Comparison of ENCODE assay signal across 15 cellular contexts in the genomic region with DNA sequence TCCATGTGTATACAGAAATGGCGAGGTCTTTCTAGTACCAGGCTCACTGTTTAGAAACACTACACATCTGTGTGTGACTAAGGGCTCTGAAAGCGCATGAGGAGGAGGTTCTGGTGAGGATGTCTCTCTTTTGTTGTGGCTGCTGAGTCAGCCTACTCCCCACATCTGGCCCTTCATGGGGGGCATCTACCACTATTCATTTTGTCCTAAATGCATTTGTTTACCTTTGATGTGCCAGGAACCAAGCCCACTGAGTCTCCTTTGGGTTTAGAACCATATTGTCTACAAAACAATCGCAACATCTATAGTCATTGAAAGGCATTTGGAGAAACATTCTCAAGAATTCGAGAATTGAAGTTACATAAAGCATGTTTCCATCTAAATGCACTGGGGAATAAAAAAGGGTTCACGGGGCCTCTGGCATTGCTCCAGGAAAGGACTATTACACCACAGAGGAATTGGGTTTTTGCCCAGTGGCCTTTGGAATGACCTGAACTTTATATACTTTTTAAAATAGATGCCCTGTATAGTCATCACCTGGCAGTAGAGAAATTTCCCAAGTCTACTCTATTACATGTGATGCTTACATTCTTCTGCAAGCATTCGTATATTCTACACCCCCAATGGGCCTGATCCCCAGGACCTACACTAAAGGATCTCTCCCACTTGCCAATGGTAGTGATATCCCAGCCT. TPM values are rescaled to one million over a fixed set of nuclear protein-coding genes. Genes with fewer than 3 reads are reported as not detected.
A peak's percentile ranks its signal among the peaks of the same experiment; 100 is the strongest.
DNase-seq lines count a peak whose midpoint lies in the region; ATAC-seq and TF ChIP-seq lines count a peak whose summit lies in the region.
"Had no signal": no experiment of that assay in that cellular context is flagged by ENCODE, and none has a peak within 500 bp of the region (broad histone marks: within the 10 kb centered on the region; RNA-seq: fewer than 3 reads in every experiment).

No MANE protein-coding gene starts in this region.

- TF ChIP-seq CTCF in OCI-LY7 (conservative IDR thresholded peaks at IDR 0.05; ENCODE audit: low read length) = no peak
- TF ChIP-seq CTCF in suprapubic skin (IDR thresholded peaks at IDR 0.05) = no peak

- peak overlapping the region; percentile 95 for H3K27ac ChIP-seq in stomach smooth muscle (ENCODE audit: low read length)
- H3K27ac ChIP-seq in OCI-LY7 (ENCODE audit: low read depth, low read length, poor library complexity, severe bottlenecking) = no peak overlapping the region
- H3K27ac ChIP-seq in suprapubic skin = no peak overlapping the region
- H3K27ac ChIP-seq: spleen had no signal

- no peak overlapping the region for H3K4me3 Mint-ChIP-seq in activated T-cell treated with anti-CD3 and anti-CD28 coated beads, Interleukin-2, amount 50 U/mL, for 72 hours

- peaks cover 20% of the 10 kb centered on the region for H3K4me1 ChIP-seq in stomach smooth muscle (ENCODE audit: control insufficient read depth, insufficient read depth, low read length)
- no peaks in the 10 kb centered on the region for H3K4me1 ChIP-seq in OCI-LY7 (ENCODE audit: insufficient read depth, low read length, poor library complexity, severe bottlenecking)
- no peaks in the 10 kb centered on the region for H3K4me1 ChIP-seq in suprapubic skin
- H3K4me1 ChIP-seq: spleen had no signal

- no peaks in the 10 kb centered on the region for H3K36me3 ChIP-seq in stomach smooth muscle (ENCODE audit: control insufficient read depth in 2 of 2, insufficient read depth in 2 of 2, low read length in 2 of 2)
- H3K36me3 ChIP-seq in OCI-LY7 (ENCODE audit: insufficient read depth, low read length) = no peaks in the 10 kb centered on the region
- no peaks in the 10 kb centered on the region for H3K36me3 ChIP-seq in suprapubic skin
- H3K36me3 ChIP-seq: spleen had no signal

- TF ChIP-seq EP300 in suprapubic skin (IDR thresholded peaks at IDR 0.05) = no peak

- peaks cover 10% of the 10 kb centered on the region for H3K4me1 Mint-ChIP-seq in activated T-cell treated with anti-CD3 and anti-CD28 coated beads, Interleukin-2, amount 50 U/mL, for 72 hours (ENCODE audit: low read depth)

- no peaks in the 10 kb centered on the region for H3K9me2 ChIP-seq in OCI-LY7 (ENCODE audit: insufficient read depth, low read length)

- no peak overlapping the region for H2AFZ ChIP-seq in OCI-LY7 (ENCODE audit: low read length)

- no peaks in the 10 kb centered on the region for H3K79me2 ChIP-seq in OCI-LY7 (ENCODE audit: insufficient read depth, low read depth, low read length)

- peaks cover 0 to 3% of the 10 kb centered on the region in 2 donors for H3K9me3 Mint-ChIP-seq in activated T-cell treated with anti-CD3 and anti-CD28 coated beads, Interleukin-2, amount 50 U/mL, for 72 hours

- no peaks in the 10 kb centered on the region for H3K27me3 ChIP-seq in stomach smooth muscle (ENCODE audit: control insufficient read depth in 1 of 2, insufficient read depth in 2 of 2, low read length in 2 of 2)
- H3K27me3 ChIP-seq in suprapubic skin = no peaks in the 10 kb centered on the region
- H3K27me3 ChIP-seq: spleen had no signal

- H3K9me3 ChIP-seq in stomach smooth muscle (ENCODE audit: control insufficient read depth in 2 of 2, low read length in 2 of 2) (no peaks in the 10 kb centered on the region), OCI-LY7 (ENCODE audit: low read length) (no peaks in the 10 kb centered on the region), suprapubic skin (no peaks in the 10 kb centered on the region)
- H3K9me3 ChIP-seq: spleen had no signal

- H3K36me3 Mint-ChIP-seq in activated T-cell treated with anti-CD3 and anti-CD28 coated beads, Interleukin-2, amount 50 U/mL, for 72 hours (ENCODE audit: insufficient read depth in 2 of 2) = no peaks in the 10 kb centered on the region

- H3K9ac ChIP-seq in stomach smooth muscle (ENCODE audit: low read length in 2 of 2) = no peak overlapping the region

- no peak overlapping the region for H3K4me3 ChIP-seq in stomach smooth muscle (ENCODE audit: low read length in 2 of 2)
- no peak overlapping the region for H3K4me3 ChIP-seq in OCI-LY7 (ENCODE audit: low read depth, low read length, poor library complexity, severe bottlenecking)
- H3K4me3 ChIP-seq in suprapubic skin = no peak overlapping the region
- H3K4me3 ChIP-seq: spleen had no signal

- POLR2A ChIA-PET in OCI-LY7 (lab: Charles Lee) = no interaction called here

- H3K4me2 ChIP-seq in OCI-LY7 (ENCODE audit: low read length) = no peak overlapping the region

- no peak overlapping the region for H3K27ac Mint-ChIP-seq in activated T-cell treated with anti-CD3 and anti-CD28 coated beads, Interleukin-2, amount 50 U/mL, for 72 hours

- no TSS peak for BruUV-seq in OCI-LY7 (replicated peaks; lab: Mats Ljungman, UMichigan)

- TF ChIP-seq POLR2A in suprapubic skin (IDR thresholded peaks at IDR 0.05) = no peak

- no peaks in the 10 kb centered on the region for H4K20me1 ChIP-seq in OCI-LY7 (ENCODE audit: insufficient read depth, low read length)

- DNase-seq in activated T-cell treated with anti-CD3 and anti-CD28 coated beads, Interleukin-2, amount 50 U/mL, for 72 hours = peak; percentile 22 to 58
- DNase-seq in activated T-cell treated with anti-CD3 and anti-CD28 coated beads, Interleukin-2, amount 50 U/mL, for 1 hour = no peak
- DNase-seq in T1000 (lab: John Stamatoyannopoulos, UW) = peak; percentile 46
- peak; percentile 87 for DNase-seq in glomerular visceral epithelial cell (ENCODE audit: extremely low spot score)
- DNase-seq in OCI-LY7 (ENCODE audit: low spot score) = no peak
- DNase-seq in suprapubic skin (ENCODE audit: low spot score in 2 of 2) = no peak
- no peak for DNase-seq in foreskin melanocyte
- DNase-seq: activated CD4-positive, CD25-positive, alpha-beta regulatory T cell treated with anti-CD3 and anti-CD28 coated beads, Interleukin-2, amount 50 U/mL, for 72 hours; activated gamma-delta T cell; effector CD4-positive, alpha-beta T cell; SHP77 treated with DMSO at 0.1 percent for 48 hours; spleen had no signal

- 84% methylated on average over 6 of the region's 6 CpGs for WGBS in suprapubic skin

- ATAC-seq in activated T-cell treated with anti-CD3 and anti-CD28 coated beads, Interleukin-2, amount 50 U/mL, for 72 hours (replicated peaks in 1 of 2) = peak; percentile 82 to 99

- CTCF ChIA-PET in OCI-LY7 (lab: Charles Lee; ENCODE audit: unreplicated experiment) = no interaction called here

- intact Hi-C loops in OCI-LY7 (cut with micrococcal nuclease; ENCODE audit: unreplicated experiment) = no loop called here

- H3K27me3 Mint-ChIP-seq in activated T-cell treated with anti-CD3 and anti-CD28 coated beads, Interleukin-2, amount 50 U/mL, for 72 hours (ENCODE audit: low read depth) = peaks cover 20% of the 10 kb centered on the region

RNA-seq across cellular contexts. Expression of a gene that starts 35.1 kb away (rescaled TPM):
- total RNA-seq in activated T-cell treated with anti-CD3 and anti-CD28 coated beads, Interleukin-2, amount 50 U/mL, for 72 hours = under 1 TPM in 1 of 2 donors, not detected in 1; 0.58 TPM
- total RNA-seq in OCI-LY7 (2014; rRNA removed; shearing (Covaris generic)) = not detected in 2 replicates
- 0.17 TPM in 1 of 2 replicates, not detected in the other for total RNA-seq in OCI-LY7 (2022)
- total RNA-seq in suprapubic skin = 1 to 10 TPM in 1 of 4 donors, under 1 TPM in 2, not detected in 1; 0.64 to 2.0 (median 0.85) TPM
- total RNA-seq: myocyte, NCI-H460 had no signal

RNA-seq across cellular contexts. Expression of a gene that starts 35.1 kb away (rescaled TPM):
- not detected for total RNA-seq in activated T-cell treated with anti-CD3 and anti-CD28 coated beads, Interleukin-2, amount 50 U/mL, for 72 hours
- not detected in 2 replicates for total RNA-seq in OCI-LY7 (2014; rRNA removed; shearing (Covaris generic))
- total RNA-seq in OCI-LY7 (2022) = not detected in 2 replicates
- total RNA-seq in suprapubic skin = 1 to 10 TPM in 1 of 4 donors, not detected in 3; 1.1 TPM
- total RNA-seq: myocyte, NCI-H460 had no signal

Comparison
In these comparisons a context has a peak if more than half of its experiments do, and no peak if none do; other contexts are left out.
1. DNase-seq: peak in activated T-cell treated with anti-CD3 and anti-CD28 coated beads, Interleukin-2, amount 50 U/mL, for 72 hours (2 of 2), T1000 (single experiment) and glomerular visceral epithelial cell (single experiment); none in activated T-cell treated with anti-CD3 and anti-CD28 coated beads, Interleukin-2, amount 50 U/mL, for 1 hour (single experiment), OCI-LY7 (single experiment), suprapubic skin (0 of 2) and foreskin melanocyte (single experiment).